ENCODE assay signal across 14 cellular contexts in genomic region chr13:73290844-73291243, GRCh38.
DNase-seq lines count a peak whose midpoint lies in the region; ATAC-seq, FAIRE-seq and TF ChIP-seq lines count a peak whose summit lies in the region.
"Had no signal": no experiment of that assay in that cellular context is flagged by ENCODE, and none has a peak within 500 bp of the region (broad histone marks: within the 10 kb centered on the region; RNA-seq: fewer than 3 reads in every experiment).

No MANE protein-coding gene starts in this region.

- H3K9me3 Mint-ChIP-seq in activated T-cell treated with anti-CD3 and anti-CD28 coated beads, Interleukin-2, amount 50 U/mL, for 72 hours, result peaks cover 0 to 2% of the 10 kb centered on the region in 2 donors
- H3K9me3 Mint-ChIP-seq: HFFc6 had no signal

- no peak for DNase-seq in right lobe of liver
- DNase-seq in HepG2 (ENCODE audit: low spot score), result no peak
- DNase-seq in prostate gland (ENCODE audit: low spot score), result peak; percentile 52
- DNase-seq in activated T-cell treated with anti-CD3 and anti-CD28 coated beads, Interleukin-2, amount 50 U/mL, for 72 hours, result no peak
- DNase-seq in aorta, result no peak
- no peak for DNase-seq in amygdala (lab: John Stamatoyannopoulos, UW)
- DNase-seq: 8988T; CD4-positive, CD25-positive, alpha-beta regulatory T cell; DMS53; GF-D8; HCEC 1CT; HFFc6 had no signal

- intact Hi-C loops in right lobe of liver (cut with DNase I), result no loop called here
- intact Hi-C loops in HepG2 (cut with micrococcal nuclease; ENCODE audit: unreplicated experiment), result no loop called here
- intact Hi-C loops in prostate gland (cut with DNase I), result no loop called here
- intact Hi-C loops in aorta (cut with DNase I), result no loop called here

- H3K79me2 ChIP-seq in HepG2 (ENCODE audit: insufficient read depth, low read length), result no peaks in the 10 kb centered on the region

- H3K9me3 ChIP-seq in right lobe of liver (no peaks in the 10 kb centered on the region), HepG2 (ENCODE audit: low read length) (no peaks in the 10 kb centered on the region), prostate gland (no peaks in the 10 kb centered on the region), aorta (ENCODE audit: control insufficient read depth, low read length) (no peaks in the 10 kb centered on the region)

- H3K4me1 Mint-ChIP-seq in activated T-cell treated with anti-CD3 and anti-CD28 coated beads, Interleukin-2, amount 50 U/mL, for 72 hours (ENCODE audit: low read depth), result no peaks in the 10 kb centered on the region
- H3K4me1 Mint-ChIP-seq: CD4-positive, CD25-positive, alpha-beta regulatory T cell had no signal

- no peaks in the 10 kb centered on the region for H3K27me3 ChIP-seq in right lobe of liver
- no peaks in the 10 kb centered on the region for H3K27me3 ChIP-seq in HepG2 (ENCODE audit: control insufficient read depth in 1 of 2, insufficient read depth in 2 of 2, low read length in 2 of 2)
- no peaks in the 10 kb centered on the region for H3K27me3 ChIP-seq in prostate gland (replicated peaks; ENCODE audit: insufficient read depth)
- no peaks in the 10 kb centered on the region for H3K27me3 ChIP-seq in aorta (ENCODE audit: control insufficient read depth in 1 of 2, insufficient read depth in 2 of 2, low read length in 1 of 2)
- H3K27me3 ChIP-seq: BLaER1 treated with 17β-estradiol and CSF1 and Interleukin-3, amounts not matched to agents 10 nM and 100 nM had no signal

- H3K9ac ChIP-seq in HepG2 (ENCODE audit: insufficient read depth, low read depth, low read length), result no peak overlapping the region
- H3K9ac ChIP-seq: BLaER1 treated with 17β-estradiol and CSF1 and Interleukin-3, amounts not matched to agents 10 nM and 100 nM had no signal

- BruUV-seq in HepG2 (replicated peaks; lab: Mats Ljungman, UMichigan), result no TSS peak

- POLR2A ChIA-PET in HepG2 (lab: Yijun Ruan, JAX), result no interaction called here

- no peak for TF ChIP-seq CTCF in right lobe of liver (IDR thresholded peaks at IDR 0.05)
- no peak for TF ChIP-seq CTCF in HepG2 (CRISPR knock-in tag; IDR thresholded peaks at IDR 0.05)
- no peak for TF ChIP-seq CTCF in prostate gland (IDR thresholded peaks at IDR 0.05)

- CTCF ChIA-PET in HepG2 (lab: Yijun Ruan, JAX; ENCODE audit: low intra/inter-chr PET ratio, low total read pairs), result no interaction called here

- peaks cover 0 to 2% of the 10 kb centered on the region in 2 donors for H3K36me3 Mint-ChIP-seq in activated T-cell treated with anti-CD3 and anti-CD28 coated beads, Interleukin-2, amount 50 U/mL, for 72 hours (ENCODE audit: insufficient read depth in 2 of 2)
- H3K36me3 Mint-ChIP-seq: CD4-positive, CD25-positive, alpha-beta regulatory T cell had no signal

- TF ChIP-seq POLR2A in right lobe of liver (IDR thresholded peaks at IDR 0.05) (no peak), HepG2 (IDR thresholded peaks at IDR 0.05; ENCODE audit: insufficient read depth in 1 of 2, low read depth in 2 of 2, low read length in 2 of 2) (no peak), prostate gland (IDR thresholded peaks at IDR 0.05) (no peak)

- no peak overlapping the region for H3K4me2 ChIP-seq in HepG2 (ENCODE audit: low read depth, low read length)
- H3K4me2 ChIP-seq: BLaER1 treated with 17β-estradiol and CSF1 and Interleukin-3, amounts not matched to agents 10 nM and 100 nM had no signal

- TF ChIP-seq EP300 in HepG2 (IDR thresholded peaks at IDR 0.05; ENCODE audit: low read depth in 2 of 2, low read length in 2 of 2) (no peak), HepG2 (CRISPR knock-in tag; IDR thresholded peaks at IDR 0.05; ENCODE audit: borderline replicate concordance) (no peak)

- H3K27ac ChIP-seq in right lobe of liver (no peak overlapping the region), HepG2 (ENCODE audit: extremely low read length, insufficient read depth, low read length) (no peak overlapping the region), prostate gland (no peak overlapping the region), aorta (ENCODE audit: low read depth in 1 of 2, low read length in 2 of 2) (no peak overlapping the region)
- H3K27ac ChIP-seq: BLaER1 treated with 17β-estradiol and CSF1 and Interleukin-3, amounts not matched to agents 10 nM and 100 nM had no signal

- ATAC-seq in right lobe of liver, result peak; percentile 44 to 87 (median 54)
- no peak for ATAC-seq in HepG2
- peak; percentile 35 for ATAC-seq in esophagus mucosa
- ATAC-seq in activated T-cell treated with anti-CD3 and anti-CD28 coated beads, Interleukin-2, amount 50 U/mL, for 72 hours (replicated peaks in 1 of 2), result no peak
- no peak for ATAC-seq in aorta (ENCODE audit: low FRiP score)

- H4K20me1 ChIP-seq in HepG2 (ENCODE audit: insufficient read depth, low read length), result no peaks in the 10 kb centered on the region
- H4K20me1 ChIP-seq: BLaER1 treated with 17β-estradiol and CSF1 and Interleukin-3, amounts not matched to agents 10 nM and 100 nM had no signal

- no peak overlapping the region for H2AFZ ChIP-seq in HepG2 (ENCODE audit: low read length)

- no peaks in the 10 kb centered on the region for H3K4me1 ChIP-seq in right lobe of liver
- H3K4me1 ChIP-seq in HepG2 (ENCODE audit: insufficient read depth, low read length), result no peaks in the 10 kb centered on the region
- H3K4me1 ChIP-seq in prostate gland (replicated peaks), result no peaks in the 10 kb centered on the region
- H3K4me1 ChIP-seq in aorta (ENCODE audit: control insufficient read depth in 1 of 2, insufficient read depth in 2 of 2, low read length in 2 of 2), result no peaks in the 10 kb centered on the region

- WGBS in right lobe of liver (ENCODE audit: insufficient coverage, low coverage, low lambda C conversion rate, missing lambda C conversion rate), result 17% methylated on average over 4 of the region's 4 CpGs
- 26% methylated on average over 4 of the region's 4 CpGs for WGBS in HepG2 (ENCODE audit: low lambda C conversion rate)
- WGBS in prostate gland, result 23% methylated on average over 4 of the region's 4 CpGs
- 73 to 74% methylated on average over 4 of the region's 4 CpGs for WGBS in aorta, 2 donors

- H3K36me3 ChIP-seq in right lobe of liver (no peaks in the 10 kb centered on the region), HepG2 (replicated peaks in 1 of 2; ENCODE audit: control insufficient read depth in 1 of 2, insufficient read depth in 2 of 2, low read length in 2 of 2) (no peaks in the 10 kb centered on the region), prostate gland (no peaks in the 10 kb centered on the region), aorta (ENCODE audit: control insufficient read depth in 1 of 2, insufficient read depth in 2 of 2, low read length in 1 of 2) (no peaks in the 10 kb centered on the region)
- H3K36me3 ChIP-seq: BLaER1 treated with 17β-estradiol and CSF1 and Interleukin-3, amounts not matched to agents 10 nM and 100 nM had no signal

- H3K27me3 Mint-ChIP-seq in activated T-cell treated with anti-CD3 and anti-CD28 coated beads, Interleukin-2, amount 50 U/mL, for 72 hours (ENCODE audit: low read depth), result peaks cover 8% of the 10 kb centered on the region
- H3K27me3 Mint-ChIP-seq: CD4-positive, CD25-positive, alpha-beta regulatory T cell had no signal

- no peak overlapping the region for H3K27ac Mint-ChIP-seq in activated T-cell treated with anti-CD3 and anti-CD28 coated beads, Interleukin-2, amount 50 U/mL, for 72 hours
- H3K27ac Mint-ChIP-seq: CD4-positive, CD25-positive, alpha-beta regulatory T cell; HFFc6 had no signal

- TF ChIP-seq RAD21 in HepG2 (CRISPR knock-in tag; IDR thresholded peaks at IDR 0.05), result no peak

- in situ Hi-C loops in HepG2 (cut with HindIII; ENCODE audit: extremely low pct_ligation_motif_present, low pct_unique_long_range_greater_than_20kb), result no loop called here

- H3K4me3 ChIP-seq in right lobe of liver (no peak overlapping the region), HepG2 (replicated peaks in 1 of 3; ENCODE audit: insufficient read depth in 1 of 3, low read depth in 2 of 3, low read length in 3 of 3) (no peak overlapping the region), prostate gland (no peak overlapping the region), aorta (ENCODE audit: low read length in 2 of 2) (no peak overlapping the region)
- H3K4me3 ChIP-seq: BLaER1 treated with 17β-estradiol and CSF1 and Interleukin-3, amounts not matched to agents 10 nM and 100 nM had no signal

- H3K4me3 Mint-ChIP-seq in activated T-cell treated with anti-CD3 and anti-CD28 coated beads, Interleukin-2, amount 50 U/mL, for 72 hours, result no peak overlapping the region
- H3K4me3 Mint-ChIP-seq: CD4-positive, CD25-positive, alpha-beta regulatory T cell; HFFc6 had no signal

- FAIRE-seq in HepG2 (lab: Jason Lieb, UNC), result no peak

TF ChIP-seq in HepG2, 621 proteins besides CTCF, POLR2A, EP300 and RAD21 (continues in another document):
- TF ChIP-seq MEIS1 (CRISPR knock-in tag; IDR thresholded peaks at IDR 0.05; ENCODE audit: borderline replicate concordance), result no peak
- TF ChIP-seq PAF1 (CRISPR knock-in tag; IDR thresholded peaks at IDR 0.05), result no peak

Comparison
In these comparisons a context has a peak if more than half of its experiments do, and no peak if none do; other contexts are left out.
1. ATAC-seq: peak in right lobe of liver (4 of 4) and esophagus mucosa (single experiment); none in HepG2 (single experiment), activated T-cell treated with anti-CD3 and anti-CD28 coated beads, Interleukin-2, amount 50 U/mL, for 72 hours (0 of 2) and aorta (single experiment).